12 cellular contexts compared by ENCODE assay signal in the genomic region with DNA sequence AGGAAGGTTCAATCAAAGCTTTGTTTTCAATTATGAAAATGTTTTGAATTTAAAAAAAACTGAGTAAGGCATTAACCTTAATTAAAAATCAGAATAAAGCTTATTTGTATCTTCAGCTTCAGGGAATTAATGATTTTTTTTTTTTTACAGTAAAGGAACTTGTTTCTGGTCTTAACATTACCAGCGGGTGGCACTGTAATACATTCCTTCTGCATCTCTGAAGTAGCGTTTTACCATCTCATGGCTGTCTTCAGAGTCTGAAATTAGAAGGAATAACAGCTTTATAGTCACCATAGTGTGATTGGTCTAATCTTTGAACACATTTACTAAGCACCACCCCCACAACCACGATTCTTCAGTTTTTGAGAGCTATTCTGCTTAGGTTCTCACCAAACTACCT.
DNase-seq lines count a peak whose midpoint lies in the region.
"Had no signal": no experiment of that assay in that cellular context is flagged by ENCODE, and none has a peak within 500 bp of the region (broad histone marks: within the 10 kb centered on the region; RNA-seq: fewer than 3 reads in every experiment).

No MANE protein-coding gene starts in this region.

- no peaks in the 10 kb centered on the region for H3K27me3 ChIP-seq in iPS DF 6.9 (ENCODE audit: control insufficient read depth, insufficient read depth, low read length)

- no peaks in the 10 kb centered on the region for H3K4me1 ChIP-seq in iPS DF 6.9 (ENCODE audit: control insufficient read depth, insufficient read depth, low read length)

- H3K9ac ChIP-seq in SK-N-MC (ENCODE audit: insufficient read length), result no peak overlapping the region

- no peaks in the 10 kb centered on the region for H3K36me3 ChIP-seq in SK-N-MC (ENCODE audit: insufficient read depth, low read length)
- H3K36me3 ChIP-seq in iPS DF 6.9 (ENCODE audit: control insufficient read depth, insufficient read depth, low read length), result no peaks in the 10 kb centered on the region

- WGBS in iPS DF 6.9 (ENCODE audit: insufficient coverage, insufficient read length), result no CpG with 5 or more reads among the region's 3 CpGs

- H3K27ac ChIP-seq in SK-N-MC (no peak overlapping the region), iPS DF 6.9 (ENCODE audit: low read length) (no peak overlapping the region)

- intact Hi-C loops in posterior vena cava (cut with DNase I), result no loop called here

- peak; percentile 10 to 47 for DNase-seq in NCI-H524 (lab: John Stamatoyannopoulos, UW)
- DNase-seq in NCI-H524 treated with DMSO at 0.1 percent for 48 hours (lab: John Stamatoyannopoulos, UW), result no peak
- peak; percentile 2 for DNase-seq in SK-N-MC (ENCODE audit: low read depth, low spot score)
- DNase-seq in iPS DF 6.9 (ENCODE audit: low read depth, low spot score), result peak; percentile 4
- peak; percentile 11 for DNase-seq in superior temporal gyrus (ENCODE audit: extremely low spot score)
- no peak for DNase-seq in posterior vena cava (ENCODE audit: low spot score)
- no peak for DNase-seq in stimulated activated CD4-positive, alpha-beta T cell treated with anti-CD3 and anti-CD28 coated beads, Interleukin-12 subunit alpha, Interleukin-12 subunit beta, amount 100 ng/mL, for 4 hours
- no peak for DNase-seq in NCI-H1092 treated with DMSO at 0.1 percent for 48 hours (lab: John Stamatoyannopoulos, UW)
- DNase-seq: activated CD4-positive, CD25-positive, alpha-beta regulatory T cell; cortex of kidney; NCI-H1417; stimulated activated CD4-positive, alpha-beta T cell treated with anti-CD3 and anti-CD28 coated beads, Interleukin-2, amount 100 ng/mL, for 48 hours had no signal

- H3K9me3 ChIP-seq in SK-N-MC (ENCODE audit: low read depth, low read length), result no peaks in the 10 kb centered on the region
- no peaks in the 10 kb centered on the region for H3K9me3 ChIP-seq in iPS DF 6.9 (ENCODE audit: control insufficient read depth, insufficient read depth, low read length)

- H3K4me3 ChIP-seq in SK-N-MC (no peak overlapping the region), iPS DF 6.9 (ENCODE audit: low read length) (no peak overlapping the region)

Comparison
In these comparisons a context has a peak if more than half of its experiments do, and no peak if none do; other contexts are left out.
1. DNase-seq: peak in NCI-H524 (2 of 2), SK-N-MC (single experiment), iPS DF 6.9 (single experiment) and superior temporal gyrus (single experiment); none in NCI-H524 treated with DMSO at 0.1 percent for 48 hours (single experiment), posterior vena cava (single experiment), stimulated activated CD4-positive, alpha-beta T cell treated with anti-CD3 and anti-CD28 coated beads, Interleukin-12 subunit alpha, Interleukin-12 subunit beta, amount 100 ng/mL, for 4 hours (single experiment) and NCI-H1092 treated with DMSO at 0.1 percent for 48 hours (single experiment).